Comparison of ENCODE assay signal across 8 cellular contexts in genomic region chr7:128531955-128532478, GRCh38. TPM values are rescaled to one million over a fixed set of nuclear protein-coding genes. Genes with fewer than 3 reads are reported as not detected.
DNase-seq lines count a peak whose midpoint lies in the region; ATAC-seq and TF ChIP-seq lines count a peak whose summit lies in the region.
"Not testable (repeated sequence)": the region's sequence is repeated elsewhere in the genome, so short reads cannot be mapped to it uniquely, and the experiment has no call there.

No MANE protein-coding gene starts in this region.

- peak overlapping the region; percentile 70 to 71 for H3K9ac ChIP-seq in duodenal mucosa (ENCODE audit: low read depth in 1 of 2, low read length in 2 of 2)

- not testable (repeated sequence) for TF ChIP-seq CTCF in transverse colon (IDR thresholded peaks at IDR 0.05)

- intact Hi-C loops in transverse colon (cut with DNase I; ENCODE audit: low total_unique reads), result not testable (repeated sequence)

- in situ Hi-C loops in transverse colon (cut with MboI; ENCODE audit: low pct_ligation_motif_present in 1 of 4, low pct_unique_long_range_greater_than_20kb in 1 of 4, low sequenced_read_pairs in 3 of 4), result not testable (repeated sequence)

- H3K27ac ChIP-seq in duodenal mucosa (ENCODE audit: low read depth, low read length), result peak overlapping the region; percentile 83
- H3K27ac ChIP-seq in transverse colon, result peak overlapping the region; percentile 99 to 100 (median 99)

- peak; percentile 39 for TF ChIP-seq POLR2A in transverse colon (IDR thresholded peaks at IDR 0.05)

- H3K4me1 ChIP-seq in duodenal mucosa (ENCODE audit: control insufficient read depth in 1 of 2, insufficient read depth in 2 of 2, low read length in 2 of 2) (peaks cover 0 to 17% of the 10 kb centered on the region in 2 donors), transverse colon (peaks cover 7 to 34% (median 15%) of the 10 kb centered on the region in 4 donors)

- not testable (repeated sequence) for H3K9me3 ChIP-seq in duodenal mucosa (ENCODE audit: control insufficient read depth in 1 of 2, low read length in 2 of 2); transverse colon

- TF ChIP-seq EP300 in transverse colon (IDR thresholded peaks at IDR 0.05; ENCODE audit: low read depth), result not testable (repeated sequence)

- H3K4me3 ChIP-seq in duodenal mucosa (ENCODE audit: low read depth in 1 of 2, low read length in 2 of 2) (peak overlapping the region; percentile 73 to 79), transverse colon (peak overlapping the region; percentile 90 to 100 (median 98))

- ATAC-seq in HG03108 (IDR thresholded peaks at IDR 0.05; ENCODE audit: unreplicated experiment), result peak; percentile 16

- H3K27me3 ChIP-seq in duodenal mucosa (ENCODE audit: control insufficient read depth in 1 of 2, insufficient read depth in 2 of 2, low read length in 2 of 2); transverse colon: not testable (repeated sequence)

- peak; percentile 34 for DNase-seq in GF-D8 (lab: John Stamatoyannopoulos, UW)
- DNase-seq in OCI-M1 (lab: John Stamatoyannopoulos, UW), result peak; percentile 44
- DNase-seq in activated T-cell treated with anti-CD3 and anti-CD28 coated beads for 48 hours (ENCODE audit: low read depth), result peak; percentile 29
- DNase-seq in islet precursor cell, result peak; percentile 69
- DNase-seq in putamen (ENCODE audit: low spot score), result peak; percentile 33
- DNase-seq in transverse colon, result peak; percentile 54

- 0 to 1% methylated on average over 5 to 22 of the region's 35 CpGs for WGBS in transverse colon (ENCODE audit: low coverage in 1 of 2), 2 donors

- H3K36me3 ChIP-seq in duodenal mucosa (ENCODE audit: control insufficient read depth in 1 of 2, insufficient read depth in 2 of 2, low read length in 2 of 2); transverse colon: not testable (repeated sequence)

RNA-seq across cellular contexts. Expression of gene METTL2B, which starts 55.5 kb away (rescaled TPM):
- 10 to 100 TPM; 22.1 to 30.3 (median 23.2) TPM for total RNA-seq in transverse colon

Comparison
In these comparisons a context has a peak if more than half of its experiments do, and no peak if none do; other contexts are left out.
1. Peak in every context shown above with its lines: DNase-seq, ATAC-seq, H3K4me3 ChIP-seq and H3K27ac ChIP-seq.